ENCODE assay signal across 1 cellular context in the genomic region with DNA sequence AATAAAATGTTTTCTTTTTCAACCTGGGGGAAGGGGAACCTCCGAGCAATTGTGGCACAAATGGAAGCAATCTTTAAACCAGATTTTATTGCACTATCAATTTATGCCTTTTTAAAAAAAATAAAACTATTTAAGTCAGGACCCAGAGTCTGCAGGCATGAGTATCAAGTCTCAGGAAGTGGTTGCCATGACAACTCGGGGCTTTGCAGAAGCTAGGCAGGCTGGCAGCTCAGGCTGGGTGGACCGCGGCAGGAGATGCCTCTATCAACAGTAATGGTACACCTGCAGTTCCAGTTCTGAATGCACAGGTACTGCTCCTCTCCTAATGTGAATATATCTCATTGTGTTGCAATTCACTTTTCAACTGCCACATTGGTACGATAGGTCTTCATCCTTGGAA.
TF ChIP-seq lines count a peak whose summit lies in the region.

No MANE protein-coding gene starts in this region.

TF ChIP-seq in GM23338, 12 proteins besides CTCF, POLR2A, EP300 and RAD21 (continued from another document):
- TF ChIP-seq EZH2phosphoT487 (IDR thresholded peaks at IDR 0.05; ENCODE audit: unreplicated experiment) (no peak), ZNF114 (CRISPR knock-in tag; IDR thresholded peaks at IDR 0.05) (no peak), ZNF462 (CRISPR knock-in tag; IDR thresholded peaks at IDR 0.05) (no peak), NANOG (IDR thresholded peaks at IDR 0.05; ENCODE audit: borderline replicate concordance) (no peak), CREB1 (CRISPR knock-in tag; IDR thresholded peaks at IDR 0.05; ENCODE audit: low read depth) (no peak)
